In the genomic region with DNA sequence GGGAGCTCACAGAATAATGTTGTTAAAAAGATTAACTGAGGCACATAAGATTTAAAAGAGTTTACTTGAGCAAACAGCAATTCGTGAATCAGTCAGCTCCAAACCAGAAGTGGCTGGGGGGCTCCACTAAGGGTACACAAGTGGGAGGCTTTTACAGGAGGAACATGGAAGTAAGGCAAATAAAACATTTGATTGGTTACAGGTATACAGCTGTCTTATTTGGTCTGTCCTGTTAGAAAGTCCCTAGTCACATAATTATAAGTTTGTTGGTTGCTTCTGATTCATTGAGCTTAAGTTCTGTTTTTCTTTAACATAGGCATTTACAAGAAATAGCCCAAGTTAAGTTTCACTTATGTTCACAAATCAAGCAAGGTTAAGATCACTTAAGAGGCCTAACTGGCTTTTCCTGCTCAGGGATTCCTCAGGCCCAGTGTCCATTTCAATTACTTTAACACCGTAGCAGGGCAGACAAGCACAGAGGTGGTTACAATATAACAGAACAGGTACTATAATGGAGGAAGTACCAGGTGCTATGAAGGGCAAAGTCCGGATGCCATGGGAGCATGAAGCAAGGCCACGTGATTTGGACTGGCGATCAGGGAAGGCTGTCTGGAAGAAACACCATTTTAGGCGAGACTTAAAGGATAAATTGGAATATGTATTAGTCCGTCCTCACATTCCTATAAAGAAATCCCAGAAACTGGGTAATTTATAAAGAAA, we compare ENCODE assay signal across 17 cellular contexts. TPM values are rescaled to one million over a fixed set of nuclear protein-coding genes. Genes with fewer than 3 reads are reported as not detected.
DNase-seq lines count a peak whose midpoint lies in the region; ATAC-seq and TF ChIP-seq lines count a peak whose summit lies in the region.
"Had no signal": no experiment of that assay in that cellular context is flagged by ENCODE, and none has a peak within 500 bp of the region (broad histone marks: within the 10 kb centered on the region; RNA-seq: fewer than 3 reads in every experiment).

No MANE protein-coding gene starts in this region.

- peak overlapping the region; percentile 47 for H3K27ac Mint-ChIP-seq in activated CD8-positive, alpha-beta memory T cell treated with anti-CD3 and anti-CD28 coated beads, Interleukin-2, amount 10 ng/mL, durations not matched to agents 7 days and 5 days
- H3K27ac Mint-ChIP-seq in stimulated activated naive CD8-positive, alpha-beta T cell treated with anti-CD3 and anti-CD28 coated beads, Interleukin-15, Interleukin-2, amounts not matched to agents 100 ng/mL and 50 ng/mL, for 24 hours = peak overlapping the region; percentile 86
- H3K27ac Mint-ChIP-seq in mesothelial cell of epicardium = no peak overlapping the region
- H3K27ac Mint-ChIP-seq: HFFc6 had no signal

- no peak for TF ChIP-seq CTCF in mesothelial cell of epicardium (IDR thresholded peaks at IDR 0.05; ENCODE audit: unreplicated experiment)

- no peaks in the 10 kb centered on the region for H3K9me3 Mint-ChIP-seq in activated CD8-positive, alpha-beta memory T cell treated with anti-CD3 and anti-CD28 coated beads, Interleukin-2, amount 10 ng/mL, durations not matched to agents 7 days and 5 days (ENCODE audit: low read depth)
- no peaks in the 10 kb centered on the region for H3K9me3 Mint-ChIP-seq in stimulated activated naive CD8-positive, alpha-beta T cell treated with anti-CD3 and anti-CD28 coated beads, Interleukin-15, Interleukin-2, amounts not matched to agents 100 ng/mL and 50 ng/mL, for 24 hours
- no peaks in the 10 kb centered on the region for H3K9me3 Mint-ChIP-seq in mesothelial cell of epicardium
- H3K9me3 Mint-ChIP-seq: HFFc6 had no signal

- H3K36me3 Mint-ChIP-seq in activated CD8-positive, alpha-beta memory T cell treated with anti-CD3 and anti-CD28 coated beads, Interleukin-2, amount 10 ng/mL, durations not matched to agents 7 days and 5 days = peaks cover 2% of the 10 kb centered on the region
- H3K36me3 Mint-ChIP-seq in stimulated activated naive CD8-positive, alpha-beta T cell treated with anti-CD3 and anti-CD28 coated beads, Interleukin-15, Interleukin-2, amounts not matched to agents 100 ng/mL and 50 ng/mL, for 24 hours (ENCODE audit: low read depth) = no peaks in the 10 kb centered on the region
- H3K36me3 Mint-ChIP-seq in mesothelial cell of epicardium = no peaks in the 10 kb centered on the region

- DNase-seq in activated CD8-positive, alpha-beta memory T cell treated with anti-CD3 and anti-CD28 coated beads for 24 hours = peak; percentile 33
- no peak for DNase-seq in activated CD8-positive, alpha-beta memory T cell treated with anti-CD3 and anti-CD28 coated beads, Interleukin-2, amount 50 U/mL, for 4 hours
- no peak for DNase-seq in activated CD8-positive, alpha-beta memory T cell treated with anti-CD3 and anti-CD28 coated beads, Interleukin-2, amount 10 ng/mL, durations not matched to agents 7 days and 5 days
- DNase-seq in left kidney (ENCODE audit: low read depth, low spot score) (peak; percentile 62), mesothelial cell of epicardium (ENCODE audit: low spot score in 2 of 2, unreplicated experiment in 2 of 2) (no peak)
- DNase-seq: foreskin keratinocyte; GDM1; HFFc6; KBM-7; NCI-H1092 treated with DMSO at 0.1 percent for 48 hours; stimulated activated CD4-positive, alpha-beta T cell treated with anti-CD3 and anti-CD28 coated beads, Interleukin-15, amount 100 ng/mL, for 24 hours; T1000 had no signal

- no peak overlapping the region for H3K4me3 Mint-ChIP-seq in activated CD8-positive, alpha-beta memory T cell treated with anti-CD3 and anti-CD28 coated beads, Interleukin-2, amount 10 ng/mL, durations not matched to agents 7 days and 5 days
- peak overlapping the region; percentile 12 for H3K4me3 Mint-ChIP-seq in stimulated activated naive CD8-positive, alpha-beta T cell treated with anti-CD3 and anti-CD28 coated beads, Interleukin-15, Interleukin-2, amounts not matched to agents 100 ng/mL and 50 ng/mL, for 24 hours
- H3K4me3 Mint-ChIP-seq in mesothelial cell of epicardium = no peak overlapping the region
- H3K4me3 Mint-ChIP-seq: HFFc6 had no signal

- CTCF ChIA-PET in activated CD8-positive, alpha-beta memory T cell treated with anti-CD3 and anti-CD28 coated beads, Interleukin-2, amount 10 ng/mL, durations not matched to agents 7 days and 5 days (lab: Charles Lee) = no interaction called here

- peaks cover 9% of the 10 kb centered on the region for H3K4me1 Mint-ChIP-seq in activated CD8-positive, alpha-beta memory T cell treated with anti-CD3 and anti-CD28 coated beads, Interleukin-2, amount 10 ng/mL, durations not matched to agents 7 days and 5 days
- H3K4me1 Mint-ChIP-seq in stimulated activated naive CD8-positive, alpha-beta T cell treated with anti-CD3 and anti-CD28 coated beads, Interleukin-15, Interleukin-2, amounts not matched to agents 100 ng/mL and 50 ng/mL, for 24 hours (ENCODE audit: low read depth) = no peaks in the 10 kb centered on the region
- peaks cover 4% of the 10 kb centered on the region for H3K4me1 Mint-ChIP-seq in mesothelial cell of epicardium

- peaks cover 15% of the 10 kb centered on the region for H3K27me3 Mint-ChIP-seq in activated CD8-positive, alpha-beta memory T cell treated with anti-CD3 and anti-CD28 coated beads, Interleukin-2, amount 10 ng/mL, durations not matched to agents 7 days and 5 days
- peaks cover 18% of the 10 kb centered on the region for H3K27me3 Mint-ChIP-seq in stimulated activated naive CD8-positive, alpha-beta T cell treated with anti-CD3 and anti-CD28 coated beads, Interleukin-15, Interleukin-2, amounts not matched to agents 100 ng/mL and 50 ng/mL, for 24 hours
- H3K27me3 Mint-ChIP-seq in mesothelial cell of epicardium (ENCODE audit: low read depth) = peaks cover 13% of the 10 kb centered on the region

- ATAC-seq in activated CD8-positive, alpha-beta memory T cell treated with anti-CD3 and anti-CD28 coated beads, Interleukin-2, amount 10 ng/mL, durations not matched to agents 7 days and 5 days = peak; percentile 30
- ATAC-seq in GM21390 (IDR thresholded peaks at IDR 0.05; ENCODE audit: unreplicated experiment) = no peak
- ATAC-seq in HG02884 (IDR thresholded peaks at IDR 0.05; ENCODE audit: unreplicated experiment) = no peak
- ATAC-seq: foreskin keratinocyte, Right ventricle myocardium inferior had no signal

RNA-seq across cellular contexts. Expression of gene MYH7, which starts 12.3 kb away (rescaled TPM):
- under 1 TPM; 0.09 to 0.16 TPM for total RNA-seq in activated CD8-positive, alpha-beta memory T cell treated with anti-CD3 and anti-CD28 coated beads, Interleukin-2, amount 10 ng/mL, durations not matched to agents 7 days and 5 days
- not detected in 3 replicates for total RNA-seq in mesothelial cell of epicardium
- total RNA-seq: foreskin keratinocyte, HFFc6, suprapubic skin had no signal

RNA-seq across cellular contexts. Expression of gene NGDN, which starts 21.7 kb away (rescaled TPM):
- 10 to 100 TPM; 42.7 to 53.0 TPM for total RNA-seq in activated CD8-positive, alpha-beta memory T cell treated with anti-CD3 and anti-CD28 coated beads, Interleukin-2, amount 10 ng/mL, durations not matched to agents 7 days and 5 days
- 49.9 to 51.2 TPM (median 51.2 TPM) in 3 replicates for total RNA-seq in mesothelial cell of epicardium

RNA-seq across cellular contexts. Expression of gene MYH6, which starts 39.7 kb away (rescaled TPM):
- total RNA-seq in activated CD8-positive, alpha-beta memory T cell treated with anti-CD3 and anti-CD28 coated beads, Interleukin-2, amount 10 ng/mL, durations not matched to agents 7 days and 5 days = 1 to 10 TPM in 1 of 2 experiments, under 1 TPM in 1; 0.23 to 1.0 TPM
- not detected in 3 replicates for total RNA-seq in mesothelial cell of epicardium
- total RNA-seq: foreskin keratinocyte, HFFc6, suprapubic skin had no signal

Comparison
In these comparisons a context has a peak if more than half of its experiments do, and no peak if none do; other contexts are left out.
1. DNase-seq: peak in activated CD8-positive, alpha-beta memory T cell treated with anti-CD3 and anti-CD28 coated beads for 24 hours (single experiment) and left kidney (single experiment); none in activated CD8-positive, alpha-beta memory T cell treated with anti-CD3 and anti-CD28 coated beads, Interleukin-2, amount 50 U/mL, for 4 hours (single experiment), activated CD8-positive, alpha-beta memory T cell treated with anti-CD3 and anti-CD28 coated beads, Interleukin-2, amount 10 ng/mL, durations not matched to agents 7 days and 5 days (single experiment) and mesothelial cell of epicardium (0 of 2).